15 cellular contexts compared by ENCODE assay signal in genomic region chr13:35723820-35724219, GRCh38.
DNase-seq lines count a peak whose midpoint lies in the region; ATAC-seq and TF ChIP-seq lines count a peak whose summit lies in the region.
"Had no signal": no experiment of that assay in that cellular context is flagged by ENCODE, and none has a peak within 500 bp of the region (broad histone marks: within the 10 kb centered on the region; RNA-seq: fewer than 3 reads in every experiment).

No MANE protein-coding gene starts in this region.

- no peak for TF ChIP-seq POLR2A in esophagus squamous epithelium (IDR thresholded peaks at IDR 0.05)

- no peaks in the 10 kb centered on the region for H3K27me3 ChIP-seq in ACC112 (ENCODE audit: insufficient read depth, low read length)
- no peaks in the 10 kb centered on the region for H3K27me3 ChIP-seq in esophagus squamous epithelium
- H3K27me3 ChIP-seq in muscle layer of colon (ENCODE audit: control insufficient read depth in 1 of 2, insufficient read depth in 2 of 2, low read length in 2 of 2): no peaks in the 10 kb centered on the region

- no peaks in the 10 kb centered on the region for H3K36me3 ChIP-seq in ACC112 (ENCODE audit: insufficient read depth, low read length)
- no peaks in the 10 kb centered on the region for H3K36me3 ChIP-seq in esophagus squamous epithelium
- H3K36me3 ChIP-seq in muscle layer of colon (ENCODE audit: insufficient read depth, low read length): no peaks in the 10 kb centered on the region

- H3K9me3 ChIP-seq in esophagus squamous epithelium (no peaks in the 10 kb centered on the region), muscle layer of colon (ENCODE audit: low read length) (no peaks in the 10 kb centered on the region)

- TF ChIP-seq CTCF in esophagus squamous epithelium (IDR thresholded peaks at IDR 0.05): no peak

- intact Hi-C loops in esophagus squamous epithelium (cut with DNase I): no loop called here

- ATAC-seq in HG03469 (IDR thresholded peaks at IDR 0.05; ENCODE audit: unreplicated experiment): no peak
- ATAC-seq: natural killer cell treated with Interleukin-12 subunit alpha and Interleukin-12 subunit beta and Interleukin-15 and Interleukin-18, amount 100 ng/mL, for 72 hours had no signal

- DNase-seq in NCI-H82 treated with DMSO at 0.1 percent for 48 hours (lab: John Stamatoyannopoulos, UW; ENCODE audit: unreplicated experiment) (peak; percentile 23), esophagus squamous epithelium (lab: John Stamatoyannopoulos, UW) (no peak), COLO668 (lab: John Stamatoyannopoulos, UW; ENCODE audit: unreplicated experiment) (no peak)
- DNase-seq in stimulated activated CD4-positive, alpha-beta T cell treated with anti-CD3 and anti-CD28 coated beads, Interleukin-15, amount 100 ng/mL, for 24 hours: no peak
- no peak for DNase-seq in activated CD4-positive, alpha-beta T cell treated with anti-CD3 and anti-CD28 coated beads, Interleukin-2, amount 50 U/mL, for 48 hours
- DNase-seq: ACHN; activated CD4-positive, alpha-beta memory T cell treated with anti-CD3 and anti-CD28 coated beads, Interleukin-2, amount 10 ng/mL, durations not matched to agents 7 days and 5 days; cortex of kidney; Karpas-422; kidney; NCI-H2107 had no signal

- H3K79me2 ChIP-seq in ACC112 (ENCODE audit: control insufficient read depth, insufficient read depth, low read length, unreplicated experiment): no peaks in the 10 kb centered on the region

- 37 to 44% methylated on average over 5 of the region's 5 CpGs for WGBS in esophagus squamous epithelium, 2 donors

- peak overlapping the region; percentile 76 for H2AFZ ChIP-seq in ACC112 (ENCODE audit: low read length, unreplicated experiment)

- peaks cover 28% of the 10 kb centered on the region for H3K4me1 ChIP-seq in ACC112 (ENCODE audit: control insufficient read depth, insufficient read depth, low read length, unreplicated experiment)
- peaks cover 0 to 45% (median 14%) of the 10 kb centered on the region in 3 donors for H3K4me1 ChIP-seq in esophagus squamous epithelium
- peaks cover 51% of the 10 kb centered on the region for H3K4me1 ChIP-seq in muscle layer of colon (ENCODE audit: insufficient read depth, low read length)

- H3K27ac ChIP-seq in ACC112 (ENCODE audit: low read depth, low read length): peak overlapping the region; percentile 70
- peak overlapping the region; percentile 26 to 84 (median 62) for H3K27ac ChIP-seq in esophagus squamous epithelium
- H3K27ac ChIP-seq in muscle layer of colon (ENCODE audit: low read depth, low read length): peak overlapping the region; percentile 32

- H3K9ac ChIP-seq in muscle layer of colon (ENCODE audit: low read length): no peak overlapping the region

- H3K4me3 ChIP-seq in ACC112 (ENCODE audit: low read depth, low read length) (peak overlapping the region; percentile 63), esophagus squamous epithelium (peak overlapping the region in 1 of 4 donors; percentile 1), muscle layer of colon (ENCODE audit: low read depth in 1 of 2, low read length in 2 of 2) (no peak overlapping the region)
